24 cellular contexts compared by ENCODE assay signal in the genomic region with DNA sequence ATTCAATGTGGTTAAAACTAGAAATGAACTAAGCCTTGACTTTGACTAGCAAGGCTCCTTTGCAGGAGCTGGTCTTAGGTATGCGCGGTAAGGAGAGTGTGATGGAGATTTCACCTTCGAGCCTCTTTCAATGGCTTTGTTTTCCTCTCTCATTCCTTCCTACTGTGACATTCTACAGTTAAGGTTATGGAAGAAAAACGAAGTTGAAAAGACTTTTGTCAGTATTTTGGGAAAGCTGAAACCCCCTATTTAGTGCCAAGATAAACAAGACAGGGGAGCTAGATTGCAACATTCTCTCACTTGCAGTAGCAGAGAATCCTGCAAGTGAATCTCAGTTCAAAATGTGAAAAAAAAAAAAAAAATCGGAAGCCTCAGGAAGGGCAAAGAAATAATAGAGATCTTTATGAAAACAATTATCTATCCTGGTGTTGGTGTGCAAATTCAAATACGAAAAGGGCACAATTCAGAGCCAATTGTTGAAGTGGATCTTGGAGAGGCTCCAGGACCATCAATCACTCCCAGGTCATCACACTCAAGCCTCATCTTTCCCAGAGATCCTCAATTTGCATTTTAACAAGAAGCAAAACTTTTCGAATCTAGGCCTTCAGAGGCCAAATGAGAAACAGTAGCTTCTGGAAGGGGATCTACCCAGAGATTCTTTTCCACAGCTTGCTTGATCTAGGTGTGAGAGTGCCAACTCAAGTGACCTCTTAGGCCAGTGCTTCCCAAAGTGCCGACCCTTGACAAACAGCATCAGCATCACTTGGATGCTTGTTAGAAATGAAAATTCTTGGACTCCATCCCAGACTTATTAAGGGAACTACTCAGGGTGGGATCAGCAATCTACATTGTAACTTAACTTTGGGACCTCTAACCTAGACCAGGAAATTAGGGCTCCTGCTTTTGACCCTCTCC.
DNase-seq lines count a peak whose midpoint lies in the region; ATAC-seq and TF ChIP-seq lines count a peak whose summit lies in the region.
"Had no signal": no experiment of that assay in that cellular context is flagged by ENCODE, and none has a peak within 500 bp of the region (broad histone marks: within the 10 kb centered on the region; RNA-seq: fewer than 3 reads in every experiment).

No MANE protein-coding gene starts in this region.

- H3K4me2 ChIP-seq in GM23338 (peak overlapping the region; percentile 60), mesenchymal stem cell (ENCODE audit: low read length, poor library complexity, severe bottlenecking) (no peak overlapping the region)

- H3K36me3 Mint-ChIP-seq in GM23338 (ENCODE audit: low read depth), result 0 out of 3 replicates have a peak, but pooled peaks cover 2% of the 10 kb centered on the region
- peaks cover 3% of the 10 kb centered on the region for H3K36me3 Mint-ChIP-seq in chondrocyte (ENCODE audit: low read depth)
- H3K36me3 Mint-ChIP-seq: activated CD4-positive, alpha-beta memory T cell treated with anti-CD3 and anti-CD28 coated beads for 36 hours; CD8-positive, alpha-beta T cell; stimulated activated naive B cell treated with anti-CD40 and anti-IgM and Interleukin-4, amounts not matched to agents 10 μg/mL and 1 μg/mL and 100 μg/mL, for 72 hours had no signal

- peak overlapping the region; percentile 74; the same call in 1 of the 2 replicates for H3K27ac Mint-ChIP-seq in GM23338
- no peak overlapping the region for H3K27ac Mint-ChIP-seq in chondrocyte (ENCODE audit: unreplicated experiment)
- H3K27ac Mint-ChIP-seq: activated CD4-positive, alpha-beta memory T cell treated with anti-CD3 and anti-CD28 coated beads for 36 hours; CD8-positive, alpha-beta T cell; stimulated activated naive B cell treated with anti-CD40 and anti-IgM and Interleukin-4, amounts not matched to agents 10 μg/mL and 1 μg/mL and 100 μg/mL, for 72 hours; T-helper 17 cell had no signal

- H3K9me3 ChIP-seq in mesenchymal stem cell (ENCODE audit: control insufficient read depth, low read length), result peaks cover 1% of the 10 kb centered on the region
- H3K9me3 ChIP-seq: mucosa of descending colon, SJSA1 had no signal

- H3K23ac ChIP-seq in mesenchymal stem cell (ENCODE audit: low read length in 2 of 2), result no peak overlapping the region

- H3K4me1 ChIP-seq in GM23338 (ENCODE audit: insufficient read depth) (peaks cover 12% of the 10 kb centered on the region), mesenchymal stem cell (ENCODE audit: control insufficient read depth, insufficient read depth, low read depth, low read length) (no peaks in the 10 kb centered on the region)
- H3K4me1 ChIP-seq: SJSA1 had no signal

- H3K27ac ChIP-seq in GM23338 (ENCODE audit: low read depth), result peak overlapping the region; percentile 87
- H3K27ac ChIP-seq in mesenchymal stem cell (ENCODE audit: low read length, poor library complexity, severe bottlenecking), result no peak overlapping the region
- H3K27ac ChIP-seq: coronary artery, SJSA1, VCaP had no signal

- no peaks in the 10 kb centered on the region for H3K79me2 ChIP-seq in GM23338 (replicated peaks; ENCODE audit: insufficient read depth)

- WGBS in mesenchymal stem cell, result 83% methylated on average over 6 of the region's 8 CpGs

- H2BK12ac ChIP-seq in mesenchymal stem cell (ENCODE audit: low read length in 2 of 2), result no peak overlapping the region

- H3K27me3 Mint-ChIP-seq in GM23338 (ENCODE audit: insufficient read depth, low read depth, poor library complexity) (no peaks in the 10 kb centered on the region), chondrocyte (ENCODE audit: low read depth) (no peaks in the 10 kb centered on the region)
- H3K27me3 Mint-ChIP-seq: activated CD4-positive, alpha-beta memory T cell treated with anti-CD3 and anti-CD28 coated beads for 36 hours; T-helper 17 cell had no signal

- H4K20me1 ChIP-seq in GM23338 (replicated peaks; ENCODE audit: insufficient read depth), result no peaks in the 10 kb centered on the region

- peaks cover 10% of the 10 kb centered on the region; the same call in 1 of the 2 replicates for H3F3A ChIP-seq in GM23338 (replicated peaks; ENCODE audit: low read depth)

- no peak overlapping the region for H3K4ac ChIP-seq in mesenchymal stem cell (ENCODE audit: low read depth in 1 of 2, low read length in 2 of 2)

- ATAC-seq in GM23338 (peak; percentile 97), GM21825 (IDR thresholded peaks at IDR 0.05; ENCODE audit: unreplicated experiment) (no peak)
- ATAC-seq: CD8-positive, alpha-beta T cell; left colon; mucosa of descending colon; stimulated activated naive B cell treated with anti-CD40 and anti-IgM and Interleukin-4, amounts not matched to agents 10 μg/mL and 1 μg/mL and 100 μg/mL, for 72 hours; T-helper 17 cell had no signal

- no peaks in the 10 kb centered on the region for H3K27me3 ChIP-seq in GM23338 (ENCODE audit: insufficient read depth)
- peaks cover 0 to 4% of the 10 kb centered on the region in 2 experiments for H3K27me3 ChIP-seq in mesenchymal stem cell (ENCODE audit: control insufficient read depth in 1 of 2, insufficient read depth in 1 of 2, low read length in 2 of 2)
- H3K27me3 ChIP-seq: SJSA1 had no signal

- H4K91ac ChIP-seq in mesenchymal stem cell (ENCODE audit: low read length), result no peak overlapping the region

- H2AK5ac ChIP-seq in mesenchymal stem cell (ENCODE audit: low read length, severe bottlenecking), result no peak overlapping the region

- no peaks in the 10 kb centered on the region; the same call in 2 of the 3 replicates for H3K9me3 Mint-ChIP-seq in GM23338
- H3K9me3 Mint-ChIP-seq in chondrocyte (ENCODE audit: low read depth), result peaks cover 3% of the 10 kb centered on the region
- H3K9me3 Mint-ChIP-seq: activated CD4-positive, alpha-beta memory T cell treated with anti-CD3 and anti-CD28 coated beads for 36 hours; CD8-positive, alpha-beta T cell; stimulated activated naive B cell treated with anti-CD40 and anti-IgM and Interleukin-4, amounts not matched to agents 10 μg/mL and 1 μg/mL and 100 μg/mL, for 72 hours had no signal

- no peak overlapping the region for H3K9ac ChIP-seq in mesenchymal stem cell (ENCODE audit: low read length)

- H3K4me1 Mint-ChIP-seq in GM23338 (peaks cover 19% of the 10 kb centered on the region), chondrocyte (ENCODE audit: low read depth) (peaks cover 11% of the 10 kb centered on the region)
- H3K4me1 Mint-ChIP-seq: stimulated activated naive B cell treated with anti-CD40 and anti-IgM and Interleukin-4, amounts not matched to agents 10 μg/mL and 1 μg/mL and 100 μg/mL, for 72 hours; T-helper 17 cell had no signal

- no peak overlapping the region for H2BK15ac ChIP-seq in mesenchymal stem cell (ENCODE audit: low read depth, poor library complexity, severe bottlenecking)

- no peaks in the 10 kb centered on the region for H3K36me3 ChIP-seq in GM23338 (ENCODE audit: insufficient read depth)
- H3K36me3 ChIP-seq in mesenchymal stem cell (ENCODE audit: control insufficient read depth in 1 of 2, insufficient read depth in 2 of 2, low read depth in 1 of 2, low read length in 2 of 2), result no peaks in the 10 kb centered on the region
- H3K36me3 ChIP-seq: SJSA1 had no signal

- peaks cover 9% of the 10 kb centered on the region; the same call in 1 of the 2 replicates for H3K9me2 ChIP-seq in GM23338 (ENCODE audit: insufficient read depth)

- no peak overlapping the region for H3K18ac ChIP-seq in mesenchymal stem cell (ENCODE audit: low read depth in 1 of 2, low read length in 2 of 2)

- H3K4me3 Mint-ChIP-seq in GM23338, result peak overlapping the region; percentile 38; the same call in 2 of the 3 replicates
- no peak overlapping the region for H3K4me3 Mint-ChIP-seq in chondrocyte (ENCODE audit: unreplicated experiment)
- H3K4me3 Mint-ChIP-seq: activated CD4-positive, alpha-beta memory T cell treated with anti-CD3 and anti-CD28 coated beads for 36 hours; CD8-positive, alpha-beta T cell; stimulated activated naive B cell treated with anti-CD40 and anti-IgM and Interleukin-4, amounts not matched to agents 10 μg/mL and 1 μg/mL and 100 μg/mL, for 72 hours; T-helper 17 cell had no signal

- no peak for TF ChIP-seq CTCF in GM23338 (conservative IDR thresholded peaks at IDR 0.05; ENCODE audit: low read depth in 2 of 2)
- no peak for TF ChIP-seq CTCF in fibroblast of pulmonary artery (IDR thresholded peaks at IDR 0.05; ENCODE audit: low read length, missing control alignments)
- no peak for TF ChIP-seq CTCF in chondrocyte (IDR thresholded peaks at IDR 0.05)

- H3K4me3 ChIP-seq in GM23338 (peak overlapping the region; percentile 2; the same call in 1 of the 2 replicates), fibroblast of pulmonary artery (replicated peaks; ENCODE audit: low read depth, low read length) (no peak overlapping the region), mesenchymal stem cell (ENCODE audit: insufficient read depth in 1 of 2, low read depth in 1 of 2, low read length in 2 of 2) (no peak overlapping the region)
- H3K4me3 ChIP-seq: coronary artery, mucosa of descending colon, SJSA1 had no signal

- H2BK120ac ChIP-seq in mesenchymal stem cell (ENCODE audit: low read depth, low read length), result no peak overlapping the region

- H2AFZ ChIP-seq in GM23338, result 0 out of 2 replicates have a peak overlapping the region, but pooled peaks have one; percentile 0
- H2AFZ ChIP-seq in mesenchymal stem cell (ENCODE audit: low read depth, low read length), result no peak overlapping the region

- H3K79me1 ChIP-seq in mesenchymal stem cell (replicated peaks; ENCODE audit: low read length, poor library complexity, severe bottlenecking), result no peaks in the 10 kb centered on the region

- H2BK5ac ChIP-seq in mesenchymal stem cell (ENCODE audit: low read depth, low read length, poor library complexity, severe bottlenecking), result no peak overlapping the region

- no peak overlapping the region for H4K8ac ChIP-seq in mesenchymal stem cell (ENCODE audit: low read length)

- peak; percentile 64 for DNase-seq in GM23338 (ENCODE audit: low spot score)
- peak; percentile 27 for DNase-seq in RPMI7951 (ENCODE audit: low read depth)
- DNase-seq in fibroblast of pulmonary artery (ENCODE audit: low read depth), result peak; percentile 24
- peak; percentile 35 for DNase-seq in myocyte (ENCODE audit: low read depth)
- no peak for DNase-seq in mesenchymal stem cell
- DNase-seq in activated CD8-positive, alpha-beta memory T cell treated with anti-CD3 and anti-CD28 coated beads, Interleukin-2, amount 50 U/mL, for 4 hours, result no peak
- no peak for DNase-seq in chondrocyte (ENCODE audit: low spot score)
- DNase-seq: activated CD4-positive, alpha-beta memory T cell treated with anti-CD3 and anti-CD28 coated beads for 36 hours; activated naive CD4-positive, alpha-beta T cell treated with Interleukin-2 at 50 U/mL for 16 hours; CD8-positive, alpha-beta T cell; DMS79; foreskin melanocyte; hippocampal formation; left colon; mucosa of descending colon; NCI-H1694 treated with DMSO at 0.1 percent for 48 hours; NCI-H226; retina; stimulated activated naive B cell treated with anti-CD40 and anti-IgM and Interleukin-4, amounts not matched to agents 10 μg/mL and 1 μg/mL and 100 μg/mL, for 72 hours; T-helper 17 cell had no signal

- no peak overlapping the region for H3K14ac ChIP-seq in mesenchymal stem cell (ENCODE audit: low read length in 2 of 2)

TF ChIP-seq in GM23338, 12 proteins besides CTCF, POLR2A, EP300 and RAD21 (continues in another document):
- TF ChIP-seq EZH2 (IDR thresholded peaks at IDR 0.05; ENCODE audit: low read depth, unreplicated experiment) (no peak), NANOG (IDR thresholded peaks at IDR 0.05; ENCODE audit: borderline replicate concordance) (peak; percentile 37; the same call in 1 of the 2 replicates), ZNF331 (CRISPR knock-in tag; IDR thresholded peaks at IDR 0.05; ENCODE audit: low read depth) (no peak)

Comparison
In these comparisons a context has a peak if more than half of its experiments do, and no peak if none do; other contexts are left out.
1. DNase-seq: peak in GM23338 (single experiment), RPMI7951 (single experiment), fibroblast of pulmonary artery (single experiment) and myocyte (single experiment); none in mesenchymal stem cell (single experiment), activated CD8-positive, alpha-beta memory T cell treated with anti-CD3 and anti-CD28 coated beads, Interleukin-2, amount 50 U/mL, for 4 hours (single experiment) and chondrocyte (single experiment).